In genomic region chr16:15948532-15949209, GRCh38 we compare ENCODE assay signal across 1 cellular context.
TF ChIP-seq lines count a peak whose summit lies in the region.

No MANE protein-coding gene starts in this region.

TF ChIP-seq in HepG2, 621 proteins besides CTCF, POLR2A, EP300 and RAD21 (continued from another document and continues in another):
- no peak for TF ChIP-seq MAX (IDR thresholded peaks at IDR 0.05)
- no peak for TF ChIP-seq ZNF710 (CRISPR knock-in tag; IDR thresholded peaks at IDR 0.05; ENCODE audit: borderline replicate concordance)
- no peak for TF ChIP-seq ZC3H4 (CRISPR knock-in tag; IDR thresholded peaks at IDR 0.05; ENCODE audit: borderline replicate concordance)
- TF ChIP-seq SETDB1 (CRISPR knock-in tag; IDR thresholded peaks at IDR 0.05; ENCODE audit: borderline replicate concordance): peak; percentile 25; the same call in 1 of the 2 replicates
- no peak for TF ChIP-seq TRAFD1 (CRISPR knock-in tag; IDR thresholded peaks at IDR 0.05; ENCODE audit: borderline replicate concordance)
- no peak for TF ChIP-seq ZBTB43 (CRISPR knock-in tag; conservative IDR thresholded peaks at IDR 0.05)
- TF ChIP-seq NKX3-1 (CRISPR knock-in tag; IDR thresholded peaks at IDR 0.05): no peak
- TF ChIP-seq KIAA2018 (CRISPR knock-in tag; IDR thresholded peaks at IDR 0.05; ENCODE audit: borderline replicate concordance): no peak
- TF ChIP-seq GATAD2A (CRISPR knock-in tag; IDR thresholded peaks at IDR 0.05): peak; percentile 52
- no peak for TF ChIP-seq ZNF790 (CRISPR knock-in tag; IDR thresholded peaks at IDR 0.05; ENCODE audit: borderline replicate concordance)
- TF ChIP-seq SOX13 (IDR thresholded peaks at IDR 0.05): no peak
- TF ChIP-seq SOX13 (CRISPR knock-in tag; conservative IDR thresholded peaks at IDR 0.05 in 1 of 2, IDR thresholded peaks at IDR 0.05 in 1 of 2): no peak
- TF ChIP-seq ATF2 (CRISPR knock-in tag; IDR thresholded peaks at IDR 0.05): no peak
- TF ChIP-seq YEATS4 (CRISPR knock-in tag; IDR thresholded peaks at IDR 0.05; ENCODE audit: borderline replicate concordance): no peak
- no peak for TF ChIP-seq ZNF614 (CRISPR knock-in tag; IDR thresholded peaks at IDR 0.05; ENCODE audit: borderline replicate concordance)
- TF ChIP-seq E2F2 (CRISPR knock-in tag; IDR thresholded peaks at IDR 0.05; ENCODE audit: borderline replicate concordance): 0 out of 2 replicates have a peak, but pooled peaks have one; percentile 5
- 0 out of 2 replicates have a peak, but pooled peaks have one; percentile 4 for TF ChIP-seq MXD1 (CRISPR knock-in tag; IDR thresholded peaks at IDR 0.05)
- 0 out of 4 replicates have a peak, but pooled peaks of 1 of the 2 experiments have one; percentile 5 for TF ChIP-seq HMGXB4 (CRISPR knock-in tag; IDR thresholded peaks at IDR 0.05; ENCODE audit: borderline replicate concordance in 1 of 2, low read depth in 1 of 2)
- peak; percentile 19; the same call in 1 of the 2 replicates for TF ChIP-seq MTA1 (CRISPR knock-in tag; IDR thresholded peaks at IDR 0.05; ENCODE audit: borderline replicate concordance)
- TF ChIP-seq ZNF652 (CRISPR knock-in tag; IDR thresholded peaks at IDR 0.05; ENCODE audit: borderline replicate concordance, low read depth): no peak
- no peak for TF ChIP-seq ZNF607 (CRISPR knock-in tag; IDR thresholded peaks at IDR 0.05; ENCODE audit: borderline replicate concordance)
- TF ChIP-seq PAWR (CRISPR knock-in tag; IDR thresholded peaks at IDR 0.05; ENCODE audit: borderline replicate concordance): 0 out of 2 replicates have a peak, but pooled peaks have one; percentile 41
- 0 out of 2 replicates have a peak, but pooled peaks have one; percentile 50 for TF ChIP-seq TGIF2 (CRISPR knock-in tag; IDR thresholded peaks at IDR 0.05)
- TF ChIP-seq ZNF687 (CRISPR knock-in tag; IDR thresholded peaks at IDR 0.05): no peak
- TF ChIP-seq TBL1XR1 (IDR thresholded peaks at IDR 0.05; ENCODE audit: borderline replicate concordance, low read length, partially characterized antibody): peak; percentile 63
